In genomic region chr12:113224955-113225354, GRCh38 we compare ENCODE assay signal across 21 cellular contexts. TPM values are rescaled to one million over a fixed set of nuclear protein-coding genes. Genes with fewer than 3 reads are reported as not detected.
A peak's percentile ranks its signal among the peaks of the same experiment; 100 is the strongest.
DNase-seq lines count a peak whose midpoint lies in the region; ATAC-seq, FAIRE-seq and TF ChIP-seq lines count a peak whose summit lies in the region.
"Had no signal": no experiment of that assay in that cellular context is flagged by ENCODE, and none has a peak within 500 bp of the region (broad histone marks: within the 10 kb centered on the region; RNA-seq: fewer than 3 reads in every experiment).

No MANE protein-coding gene starts in this region.

- H3K4me2 ChIP-seq in endothelial cell of umbilical vein (ENCODE audit: insufficient read depth, low read length) = no peak overlapping the region

- TF ChIP-seq POLR2A in endothelial cell of umbilical vein (IDR thresholded peaks at IDR 0.05; ENCODE audit: low read depth, low read length) = no peak

- no peak overlapping the region for H3K9ac ChIP-seq in endothelial cell of umbilical vein (replicated peaks; ENCODE audit: extremely low read depth, insufficient read depth, low read length)

- POLR2A ChIA-PET in RWPE1 (lab: Yijun Ruan, JAX; ENCODE audit: low non-redundant PET) (no interaction called here), endothelial cell of umbilical vein (lab: Charles Lee) (no interaction called here)
- POLR2A ChIA-PET in CD4-positive, alpha-beta memory T cell (lab: Charles Lee; ENCODE audit: partially characterized antibody) = interaction anchor here (0.7 to 8.4 kb wide), 3 partner anchors 11 to 41 kb away, joined by 3 to 84 read pairs (median 4); no protein-coding TSS in a partner anchor

- H3K79me2 ChIP-seq in endothelial cell of umbilical vein (ENCODE audit: control insufficient read depth, insufficient read depth, low read length) = peaks cover 6% of the 10 kb centered on the region

- peaks cover 0 to 3% (median 0%) of the 10 kb centered on the region in 8 donors for H3K9me3 Mint-ChIP-seq in CD4-positive, alpha-beta memory T cell
- H3K9me3 Mint-ChIP-seq: CD14-positive monocyte had no signal

- CTCF ChIA-PET in RWPE1 (lab: Yijun Ruan, JAX) = no interaction called here
- CTCF ChIA-PET in endothelial cell of umbilical vein (lab: Charles Lee) = interaction anchor here (1.4 to 1.6 kb wide), 2 partner anchors 30 to 201 kb away, joined by 3 to 4 read pairs; no protein-coding TSS in a partner anchor
- CTCF ChIA-PET in CD4-positive, alpha-beta memory T cell (lab: Charles Lee; ENCODE audit: partially characterized antibody) = interaction anchor here (1.0 to 2.8 kb wide), 4 partner anchors 7 to 85 kb away, joined by 3 to 17 read pairs (median 4); no protein-coding TSS in a partner anchor

- peaks cover 26 to 84% (median 77%) of the 10 kb centered on the region in 9 donors for H3K4me1 ChIP-seq in heart right ventricle
- peaks cover 0 to 75% of the 10 kb centered on the region in 2 donors for H3K4me1 ChIP-seq in right atrium auricular region
- peaks cover 42% of the 10 kb centered on the region for H3K4me1 ChIP-seq in endothelial cell of umbilical vein (ENCODE audit: control insufficient read depth, extremely low read depth, insufficient read depth, low read length)
- H3K4me1 ChIP-seq in tibial artery = peaks cover 4 to 85% (median 69%) of the 10 kb centered on the region in 4 donors
- H3K4me1 ChIP-seq in CD4-positive, alpha-beta memory T cell (ENCODE audit: insufficient read depth, low read length) = peaks cover 48% of the 10 kb centered on the region

- peak; percentile 33 for FAIRE-seq in endothelial cell of umbilical vein (lab: Jason Lieb, UNC)
- FAIRE-seq: D721Med had no signal

- H3K9me3 ChIP-seq in heart right ventricle = no peaks in the 10 kb centered on the region
- no peaks in the 10 kb centered on the region for H3K9me3 ChIP-seq in right atrium auricular region
- no peaks in the 10 kb centered on the region for H3K9me3 ChIP-seq in endothelial cell of umbilical vein (replicated peaks; ENCODE audit: control insufficient read depth, insufficient read depth, low read length)
- H3K9me3 ChIP-seq in tibial artery = no peaks in the 10 kb centered on the region
- no peaks in the 10 kb centered on the region for H3K9me3 ChIP-seq in CD4-positive, alpha-beta memory T cell (ENCODE audit: control insufficient read depth in 1 of 2, low read length in 2 of 2)
- H3K9me3 ChIP-seq: SJSA1 had no signal

- peaks cover 29 to 62% (median 46%) of the 10 kb centered on the region in 4 donors for H3K4me1 Mint-ChIP-seq in CD4-positive, alpha-beta memory T cell

- H3K4me3 Mint-ChIP-seq in CD4-positive, alpha-beta memory T cell = no peak overlapping the region

- H3K27me3 ChIP-seq in heart right ventricle = no peaks in the 10 kb centered on the region
- H3K27me3 ChIP-seq in right atrium auricular region = no peaks in the 10 kb centered on the region
- H3K27me3 ChIP-seq in endothelial cell of umbilical vein (ENCODE audit: control insufficient read depth in 2 of 2, insufficient read depth in 2 of 2, low read length in 2 of 2) = no peaks in the 10 kb centered on the region
- no peaks in the 10 kb centered on the region for H3K27me3 ChIP-seq in tibial artery
- no peaks in the 10 kb centered on the region for H3K27me3 ChIP-seq in CD4-positive, alpha-beta memory T cell (ENCODE audit: insufficient read depth, low read length)
- H3K27me3 ChIP-seq: SJSA1 had no signal

- H3K36me3 Mint-ChIP-seq in CD4-positive, alpha-beta memory T cell = peaks cover 7 to 20% of the 10 kb centered on the region in 2 donors

- H4K20me1 ChIP-seq in endothelial cell of umbilical vein (replicated peaks; ENCODE audit: control insufficient read depth, extremely low read depth, insufficient read depth, low read length) = no peaks in the 10 kb centered on the region

- 95 to 96% methylated on average over 4 of the region's 4 CpGs for WGBS in heart right ventricle, 2 donors

- DNase-seq in heart right ventricle = no peak
- no peak for DNase-seq in right atrium auricular region (ENCODE audit: low spot score)
- DNase-seq in RWPE1 (ENCODE audit: low spot score) = no peak
- no peak for DNase-seq in endothelial cell of umbilical vein (ENCODE audit: low read depth, low spot score)
- no peak for DNase-seq in tibial artery
- DNase-seq in DMS153 treated with DMSO at 0.1 percent for 48 hours (lab: John Stamatoyannopoulos, UW; ENCODE audit: unreplicated experiment) = no peak
- DNase-seq in NCI-H1417 (lab: John Stamatoyannopoulos, UW) = no peak
- no peak for DNase-seq in CD4-positive, alpha-beta memory T cell
- DNase-seq: 8988T, AML-193, KBM-7, NCI-H1092, NCI-H1436 treated with DMSO at 0.1 percent for 48 hours, NCI-H1930, NCI-H2227 treated with DMSO at 0.1 percent for 48 hours, NCI-H510A, NCI-H748 treated with DMSO at 0.1 percent for 48 hours had no signal

- no peak for ATAC-seq in heart right ventricle
- ATAC-seq: Panc1 had no signal

- dilution Hi-C loops in endothelial cell of umbilical vein (cut with MboI; ENCODE audit: extremely low pct_ligation_motif_present, low sequenced_read_pairs) = no loop called here

- H3K27me3 Mint-ChIP-seq in CD4-positive, alpha-beta memory T cell = no peaks in the 10 kb centered on the region

- peak overlapping the region in 6 of 10 donors; percentile 83 to 99 (median 96) for H3K27ac ChIP-seq in heart right ventricle
- H3K27ac ChIP-seq in right atrium auricular region = peak overlapping the region in 1 of 2 donors; percentile 90
- peak overlapping the region; percentile 10; the same call in 1 of the 2 replicates for H3K27ac ChIP-seq in RWPE1
- no peak overlapping the region for H3K27ac ChIP-seq in endothelial cell of umbilical vein (ENCODE audit: insufficient read depth, low read depth, low read length)
- peak overlapping the region; percentile 97 for H3K27ac ChIP-seq in tibial artery
- H3K27ac ChIP-seq in CD4-positive, alpha-beta memory T cell (ENCODE audit: low read depth, low read length) = no peak overlapping the region
- H3K27ac ChIP-seq: SJSA1 had no signal

- peaks cover 0 to 40% (median 7%) of the 10 kb centered on the region in 9 donors for H3K36me3 ChIP-seq in heart right ventricle
- H3K36me3 ChIP-seq in right atrium auricular region = peaks cover 12% of the 10 kb centered on the region
- H3K36me3 ChIP-seq in endothelial cell of umbilical vein (ENCODE audit: control insufficient read depth in 2 of 2, extremely low read depth in 1 of 2, insufficient read depth in 2 of 2, low read length in 2 of 2) = no peaks in the 10 kb centered on the region
- peaks cover 0 to 22% (median 14%) of the 10 kb centered on the region in 3 donors for H3K36me3 ChIP-seq in tibial artery
- no peaks in the 10 kb centered on the region for H3K36me3 ChIP-seq in CD4-positive, alpha-beta memory T cell (ENCODE audit: insufficient read depth, low read length)

- TF ChIP-seq CTCF in heart right ventricle (IDR thresholded peaks at IDR 0.05) (no peak), right atrium auricular region (IDR thresholded peaks at IDR 0.05) (no peak), RWPE1 (conservative IDR thresholded peaks at IDR 0.05; ENCODE audit: low read depth) (no peak), endothelial cell of umbilical vein (IDR thresholded peaks at IDR 0.05; ENCODE audit: extremely low read depth in 1 of 2, insufficient read depth in 1 of 2, low read depth in 1 of 2, low read length in 2 of 2) (no peak), tibial artery (IDR thresholded peaks at IDR 0.05) (no peak)

- H3K4me3 ChIP-seq in heart right ventricle (no peak overlapping the region), right atrium auricular region (no peak overlapping the region), endothelial cell of umbilical vein (replicated peaks in 1 of 3; ENCODE audit: insufficient read depth in 1 of 3, low read depth in 1 of 3, low read length in 3 of 3) (no peak overlapping the region), tibial artery (no peak overlapping the region)
- no peak overlapping the region for H3K4me3 ChIP-seq in CD4-positive, alpha-beta memory T cell (ENCODE audit: low read length in 2 of 2)
- H3K4me3 ChIP-seq: SJSA1 had no signal

- no peak overlapping the region for H2AFZ ChIP-seq in endothelial cell of umbilical vein (ENCODE audit: low read depth, low read length)

- H3K27ac Mint-ChIP-seq in CD4-positive, alpha-beta memory T cell = no peak overlapping the region

- intact Hi-C loops in heart right ventricle (cut with DNase I) = loop anchor here in 3 of 10 donors (5.0 kb wide), 3 partner anchors 32 to 38 kb away; partner anchors contain the start of genes DDX54 (in 1 of the 3) and RITA1 (in 1 of the 3)
- intact Hi-C loops in endothelial cell of umbilical vein (cut with micrococcal nuclease) = loop anchor here (10.0 kb wide), 1 partner anchor 110 kb away; the partner anchor contains the start of gene SLC8B1
- intact Hi-C loops in tibial artery (cut with DNase I; ENCODE audit: low total_unique reads) = no loop called here
- intact Hi-C loops in CD4-positive, alpha-beta memory T cell (cut with micrococcal nuclease) = no loop called here

- H3K9me1 ChIP-seq in endothelial cell of umbilical vein (replicated peaks; ENCODE audit: control insufficient read depth, extremely low read depth, insufficient read depth, low read length) = no peaks in the 10 kb centered on the region

- no TSS peak for BruUV-seq in endothelial cell of umbilical vein (replicated peaks; lab: Mats Ljungman, UMichigan)

RNA-seq across cellular contexts. Expression of gene TPCN1, which starts 3.7 kb away (rescaled TPM):
- total RNA-seq in heart right ventricle (100 to 1,000 TPM in 8 of 10 donors, 10 to 100 TPM in 2; 81.9 to 163 (median 127) TPM), right atrium auricular region (10 to 100 TPM; 57.3 to 58.7 TPM), endothelial cell of umbilical vein (17.9 and 28.3 TPM in 2 replicates)
- polyA plus RNA-seq in heart right ventricle (100 to 1,000 TPM in 1 of 2 donors, 10 to 100 TPM in 1; 16.4 to 147 TPM), endothelial cell of umbilical vein (18.7 and 19.5 TPM in 2 replicates)
- polyA plus RNA-seq in endothelial cell of umbilical vein (2011; cell fraction: cytosol; rRNA removed) = 11.0 and 12.8 TPM in 2 replicates
- polyA plus RNA-seq in endothelial cell of umbilical vein (2011; cell fraction: nucleus; rRNA removed) = 69.3 and 74.3 TPM in 2 replicates
- 15.9 and 22.7 TPM in 2 replicates for polyA plus RNA-seq in endothelial cell of umbilical vein (2012)
- polyA minus RNA-seq in endothelial cell of umbilical vein = 35.2 and 36.9 TPM in 2 replicates
- polyA minus RNA-seq in endothelial cell of umbilical vein (2011; cell fraction: cytosol; rRNA and poly(A)+ RNA removed) = 18.6 TPM
- polyA minus RNA-seq in endothelial cell of umbilical vein (2011; cell fraction: nucleus; rRNA and poly(A)+ RNA removed) = 34.9 and 40.1 TPM in 2 replicates
- 10 to 100 TPM; 79.8 to 94.2 TPM for total RNA-seq in CD4-positive, alpha-beta memory T cell
- 10 to 100 TPM in 1 of 2 donors, 1 to 10 TPM in 1; 8.5 to 19.9 TPM for polyA plus RNA-seq in CD4-positive, alpha-beta memory T cell

RNA-seq across cellular contexts. Expression of gene RITA1, which starts 39.4 kb away (rescaled TPM):
- total RNA-seq in heart right ventricle = 10 to 100 TPM; 11.9 to 20.8 (median 14.4) TPM
- 1 to 10 TPM; 8.0 to 9.9 TPM for polyA plus RNA-seq in heart right ventricle
- total RNA-seq in right atrium auricular region = 10 to 100 TPM; 18.2 to 25.4 TPM
- 20.4 and 20.7 TPM in 2 replicates for total RNA-seq in endothelial cell of umbilical vein
- 21.1 and 21.3 TPM in 2 replicates for polyA plus RNA-seq in endothelial cell of umbilical vein
- 12.9 and 16.2 TPM in 2 replicates for polyA plus RNA-seq in endothelial cell of umbilical vein (2011; cell fraction: cytosol; rRNA removed)
- 6.4 and 7.6 TPM in 2 replicates for polyA plus RNA-seq in endothelial cell of umbilical vein (2011; cell fraction: nucleus; rRNA removed)
- 16.4 and 17.8 TPM in 2 replicates for polyA plus RNA-seq in endothelial cell of umbilical vein (2012)
- polyA minus RNA-seq in endothelial cell of umbilical vein = 7.9 and 8.3 TPM in 2 replicates
- polyA minus RNA-seq in endothelial cell of umbilical vein (2011; cell fraction: cytosol; rRNA and poly(A)+ RNA removed) = 22.8 TPM
- 4.5 and 8.0 TPM in 2 replicates for polyA minus RNA-seq in endothelial cell of umbilical vein (2011; cell fraction: nucleus; rRNA and poly(A)+ RNA removed)
- 10 to 100 TPM; 12.8 to 14.2 TPM for total RNA-seq in CD4-positive, alpha-beta memory T cell
- 10 to 100 TPM; 19.4 to 25.9 TPM for polyA plus RNA-seq in CD4-positive, alpha-beta memory T cell

RNA-seq across cellular contexts. Expression of gene DDX54, which starts 39.7 kb away (rescaled TPM):
- total RNA-seq in heart right ventricle = 10 to 100 TPM; 33.3 to 46.5 (median 37.5) TPM
- 10 to 100 TPM; 16.5 to 52.7 TPM for polyA plus RNA-seq in heart right ventricle
- 10 to 100 TPM; 35.1 to 38.0 TPM for total RNA-seq in right atrium auricular region
- 76.4 and 90.0 TPM in 2 replicates for total RNA-seq in endothelial cell of umbilical vein
- 41.9 and 54.1 TPM in 2 replicates for polyA plus RNA-seq in endothelial cell of umbilical vein
- polyA plus RNA-seq in endothelial cell of umbilical vein (2011; cell fraction: cytosol; rRNA removed) = 60.6 and 60.8 TPM in 2 replicates
- 70.0 and 79.9 TPM in 2 replicates for polyA plus RNA-seq in endothelial cell of umbilical vein (2011; cell fraction: nucleus; rRNA removed)
- polyA plus RNA-seq in endothelial cell of umbilical vein (2012) = 34.6 and 38.7 TPM in 2 replicates
- 26.9 and 43.8 TPM in 2 replicates for polyA minus RNA-seq in endothelial cell of umbilical vein
- 41.9 TPM for polyA minus RNA-seq in endothelial cell of umbilical vein (2011; cell fraction: cytosol; rRNA and poly(A)+ RNA removed)
- 36.6 and 38.9 TPM in 2 replicates for polyA minus RNA-seq in endothelial cell of umbilical vein (2011; cell fraction: nucleus; rRNA and poly(A)+ RNA removed)
- 10 to 100 TPM; 64.9 to 69.4 TPM for total RNA-seq in CD4-positive, alpha-beta memory T cell
- 10 to 100 TPM in 1 of 2 donors, 1 to 10 TPM in 1; 9.9 to 39.7 TPM for polyA plus RNA-seq in CD4-positive, alpha-beta memory T cell

Comparison
In these comparisons a context has a peak if more than half of its experiments do, and no peak if none do; other contexts are left out.
1. H3K27ac ChIP-seq: peak in heart right ventricle (6 of 10), RWPE1 (single experiment) and tibial artery (2 of 2); none in endothelial cell of umbilical vein (single experiment) and CD4-positive, alpha-beta memory T cell (single experiment).